In genomic region chr17:49414271-49414621, GRCh38 we compare ENCODE assay signal across 8 cellular contexts. TPM values are rescaled to one million over a fixed set of nuclear protein-coding genes. Genes with fewer than 3 reads are reported as not detected.
DNase-seq lines count a peak whose midpoint lies in the region; ATAC-seq, FAIRE-seq and TF ChIP-seq lines count a peak whose summit lies in the region.

No MANE protein-coding gene starts in this region.

- no peaks in the 10 kb centered on the region for H3K9me2 ChIP-seq in SU-DHL-6 (replicated peaks; ENCODE audit: insufficient read depth, low read length)

- peak; percentile 8 for ATAC-seq in GM21723 (IDR thresholded peaks at IDR 0.05; ENCODE audit: unreplicated experiment)
- no peak for ATAC-seq in right cardiac atrium
- no peak for ATAC-seq in GM18873 (IDR thresholded peaks at IDR 0.05; ENCODE audit: low FRiP score, unreplicated experiment)
- ATAC-seq in GM19463 (IDR thresholded peaks at IDR 0.05; ENCODE audit: unreplicated experiment), result no peak

- peak overlapping the region; percentile 77 for H3K9ac ChIP-seq in SU-DHL-6 (ENCODE audit: low read length)

- H3K4me2 ChIP-seq in SU-DHL-6 (ENCODE audit: low read depth, low read length, poor library complexity, severe bottlenecking), result peak overlapping the region; percentile 90

- peak overlapping the region; percentile 82 for H3K4me3 ChIP-seq in SU-DHL-6 (ENCODE audit: insufficient read depth, low read length, poor library complexity, severe bottlenecking)
- H3K4me3 ChIP-seq in right cardiac atrium (ENCODE audit: low read length), result peak overlapping the region; percentile 85
- peak overlapping the region; percentile 54 to 64 for H3K4me3 ChIP-seq in small intestine (ENCODE audit: low read depth in 1 of 2, low read length in 2 of 2)

- TF ChIP-seq CTCF in SU-DHL-6 (IDR thresholded peaks at IDR 0.05; ENCODE audit: insufficient read depth, low read length, poor library complexity, severe bottlenecking), result no peak

- intact Hi-C loops in right cardiac atrium (cut with DNase I), result no loop called here

- no peak for FAIRE-seq in small intestine (lab: Jason Lieb, UNC)

- peaks cover 9% of the 10 kb centered on the region; the same call in 1 of the 2 replicates for H3F3A ChIP-seq in SU-DHL-6 (ENCODE audit: insufficient read depth)

- WGBS in right cardiac atrium, result under 1% methylated on average over 10 of the region's 10 CpGs
- 0 to 3% (median 0%) methylated on average over 9 to 10 of the region's 10 CpGs for WGBS in small intestine, 3 donors

- DNase-seq in right cardiac atrium (no peak), small intestine (no peak), NCI-H2107 (lab: John Stamatoyannopoulos, UW) (no peak), NCI-H2227 treated with DMSO at 0.1 percent for 48 hours (lab: John Stamatoyannopoulos, UW) (no peak)

- no peaks in the 10 kb centered on the region for H4K20me1 ChIP-seq in SU-DHL-6 (ENCODE audit: low read depth, low read length)

- H3K36me3 ChIP-seq in SU-DHL-6 (ENCODE audit: low read length) (no peaks in the 10 kb centered on the region), small intestine (ENCODE audit: control insufficient read depth in 2 of 2, insufficient read depth in 2 of 2, low read length in 2 of 2) (peaks cover 0 to 4% of the 10 kb centered on the region in 2 donors)

- H3K27me3 ChIP-seq in SU-DHL-6 (ENCODE audit: low read length) (no peaks in the 10 kb centered on the region), right cardiac atrium (ENCODE audit: control insufficient read depth, insufficient read depth) (no peaks in the 10 kb centered on the region), small intestine (ENCODE audit: control insufficient read depth in 2 of 2, insufficient read depth in 2 of 2, low read length in 2 of 2) (no peaks in the 10 kb centered on the region)

- H3K4me1 ChIP-seq in right cardiac atrium (ENCODE audit: control insufficient read depth, insufficient read depth, low read length) (peaks cover 2% of the 10 kb centered on the region), small intestine (ENCODE audit: control insufficient read depth in 2 of 2, insufficient read depth in 1 of 2, low read depth in 1 of 2, low read length in 1 of 2) (peaks cover 0 to 5% of the 10 kb centered on the region in 2 donors)

- H3K9me3 ChIP-seq in SU-DHL-6 (ENCODE audit: insufficient read depth, low read length) (no peaks in the 10 kb centered on the region), right cardiac atrium (ENCODE audit: control insufficient read depth, low read length) (no peaks in the 10 kb centered on the region), small intestine (ENCODE audit: control insufficient read depth, low read depth) (no peaks in the 10 kb centered on the region)

- H3K79me2 ChIP-seq in SU-DHL-6 (ENCODE audit: insufficient read depth, low read length), result peaks cover 15% of the 10 kb centered on the region

- H2AFZ ChIP-seq in SU-DHL-6 (ENCODE audit: low read depth, low read length, severe bottlenecking), result peak overlapping the region; percentile 36

- H3K27ac ChIP-seq in SU-DHL-6 (ENCODE audit: low read depth, low read length), result no peak overlapping the region
- no peak overlapping the region for H3K27ac ChIP-seq in right cardiac atrium (ENCODE audit: low read length)
- peak overlapping the region in 1 of 2 donors; percentile 15 for H3K27ac ChIP-seq in small intestine (ENCODE audit: low read depth in 1 of 2, low read length in 1 of 2)

RNA-seq across cellular contexts. Expression of gene PHB1, which starts 0.4 kb away (rescaled TPM):
- total RNA-seq in right cardiac atrium, result 100 to 1,000 TPM; 186 to 239 (median 201) TPM
- polyA plus RNA-seq in right cardiac atrium (230 TPM), small intestine (100 to 1,000 TPM; 108 to 301 (median 113) TPM)

RNA-seq across cellular contexts. Expression of gene ZNF652, which starts 52.2 kb away (rescaled TPM):
- total RNA-seq in right cardiac atrium, result 10 to 100 TPM; 23.7 to 30.7 (median 24.4) TPM
- polyA plus RNA-seq in right cardiac atrium (15.3 TPM), small intestine (10 to 100 TPM in 2 of 3 donors, 1 to 10 TPM in 1; 8.6 to 27.3 (median 16.2) TPM)
